In the genomic region with DNA sequence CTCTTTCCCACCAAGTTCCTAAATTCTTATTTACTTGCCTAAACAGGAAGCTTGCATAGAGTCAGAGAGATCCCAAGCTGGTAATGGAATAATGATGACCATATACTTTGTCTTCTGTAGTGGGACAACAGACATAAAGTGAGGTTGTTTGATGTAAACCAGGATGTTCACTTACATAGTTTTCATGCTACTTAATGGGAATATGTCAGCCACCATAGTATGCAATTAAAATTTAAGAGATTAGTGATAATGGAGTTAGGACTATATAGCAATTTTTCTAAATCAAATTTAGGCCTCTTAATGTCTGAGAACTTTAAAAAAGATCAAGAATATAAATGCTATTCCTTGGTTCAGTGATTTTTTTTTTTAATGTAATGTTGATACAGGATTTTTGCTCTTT, we compare ENCODE assay signal across 24 cellular contexts.
DNase-seq lines count a peak whose midpoint lies in the region; ATAC-seq and TF ChIP-seq lines count a peak whose summit lies in the region.
"Had no signal": no experiment of that assay in that cellular context is flagged by ENCODE, and none has a peak within 500 bp of the region (broad histone marks: within the 10 kb centered on the region; RNA-seq: fewer than 3 reads in every experiment).

No MANE protein-coding gene starts in this region.

- H3K9me2 ChIP-seq in GM23338 (ENCODE audit: insufficient read depth), result no peaks in the 10 kb centered on the region

- H3K9me3 ChIP-seq in mesenchymal stem cell (ENCODE audit: control insufficient read depth, low read length), result no peaks in the 10 kb centered on the region
- H3K9me3 ChIP-seq: A549 had no signal

- H3K27ac Mint-ChIP-seq in GM23338, result 0 out of 2 replicates have a peak overlapping the region, but pooled peaks have one; percentile 72
- peak overlapping the region; percentile 25 for H3K27ac Mint-ChIP-seq in type B pancreatic cell
- H3K27ac Mint-ChIP-seq: CD14-positive monocyte; CD4-positive, alpha-beta T cell; CD8-positive, alpha-beta memory T cell had no signal

- H3K9me3 Mint-ChIP-seq in GM23338, result peaks cover 6% of the 10 kb centered on the region
- no peaks in the 10 kb centered on the region for H3K9me3 Mint-ChIP-seq in type B pancreatic cell
- H3K9me3 Mint-ChIP-seq: CD4-positive, alpha-beta T cell had no signal

- no peak overlapping the region for H4K91ac ChIP-seq in mesenchymal stem cell (ENCODE audit: low read length)

- DNase-seq in GM23338 (ENCODE audit: low spot score), result no peak
- DNase-seq in SK-N-DZ (ENCODE audit: low spot score), result peak; percentile 38
- peak; percentile 23 for DNase-seq in mesenchymal stem cell
- DNase-seq in type B pancreatic cell (ENCODE audit: extremely low spot score, unreplicated experiment), result no peak
- no peak for DNase-seq in activated naive CD4-positive, alpha-beta T cell treated with Interleukin-2 at 50 U/mL for 16 hours
- DNase-seq in stimulated activated naive CD4-positive, alpha-beta T cell treated with Interleukin-2 at 50 U/mL for 16 hours (lab: John Stamatoyannopoulos, UW), result no peak
- DNase-seq: 8988T; ACHN; AML-193; CD4-positive, alpha-beta T cell; CD8-positive, alpha-beta memory T cell; DMS 273 treated with DMSO at 0.1 percent for 48 hours; DMS79; EL; GDM1; GM23248; H9 had no signal

- H3K36me3 Mint-ChIP-seq in GM23338 (ENCODE audit: low read depth) (peaks cover 14% of the 10 kb centered on the region), type B pancreatic cell (peaks cover 3% of the 10 kb centered on the region)
- H3K36me3 Mint-ChIP-seq: CD14-positive monocyte had no signal

- H2BK5ac ChIP-seq in mesenchymal stem cell (ENCODE audit: low read depth, low read length, poor library complexity, severe bottlenecking), result no peak overlapping the region

- no peak overlapping the region for H2BK120ac ChIP-seq in mesenchymal stem cell (ENCODE audit: low read depth, low read length)

- no peak overlapping the region for H3K4me2 ChIP-seq in GM23338
- H3K4me2 ChIP-seq in mesenchymal stem cell (ENCODE audit: low read length, poor library complexity, severe bottlenecking), result no peak overlapping the region
- H3K4me2 ChIP-seq: A549; BLaER1 treated with 17β-estradiol and CSF1 and Interleukin-3, amounts not matched to agents 10 nM and 100 nM had no signal

- no peak overlapping the region for H3K4me3 ChIP-seq in GM23338
- H3K4me3 ChIP-seq in mesenchymal stem cell (ENCODE audit: insufficient read depth in 1 of 2, low read depth in 1 of 2, low read length in 2 of 2), result no peak overlapping the region
- H3K4me3 ChIP-seq: A549; BLaER1 treated with 17β-estradiol and CSF1 and Interleukin-3, amounts not matched to agents 10 nM and 100 nM; GM12878; GM23248 had no signal

- no peak overlapping the region for H2AK5ac ChIP-seq in mesenchymal stem cell (ENCODE audit: low read length, severe bottlenecking)

- H2AFZ ChIP-seq in GM23338, result no peak overlapping the region
- H2AFZ ChIP-seq in mesenchymal stem cell (ENCODE audit: low read depth, low read length), result no peak overlapping the region
- H2AFZ ChIP-seq: GM23248 had no signal

- H3K4me1 ChIP-seq in GM23338 (ENCODE audit: insufficient read depth), result no peaks in the 10 kb centered on the region
- no peaks in the 10 kb centered on the region for H3K4me1 ChIP-seq in mesenchymal stem cell (ENCODE audit: control insufficient read depth, insufficient read depth, low read depth, low read length)
- H3K4me1 ChIP-seq: A549; BLaER1 treated with 17β-estradiol and CSF1 and Interleukin-3, amounts not matched to agents 10 nM and 100 nM had no signal

- no peaks in the 10 kb centered on the region for H3K27me3 ChIP-seq in GM23338 (ENCODE audit: insufficient read depth)
- no peaks in the 10 kb centered on the region for H3K27me3 ChIP-seq in mesenchymal stem cell (ENCODE audit: control insufficient read depth in 1 of 2, insufficient read depth in 1 of 2, low read length in 2 of 2)
- H3K27me3 ChIP-seq: BE2C; BLaER1 treated with 17β-estradiol and CSF1 and Interleukin-3, amounts not matched to agents 10 nM and 100 nM had no signal

- no peak overlapping the region for H2BK12ac ChIP-seq in mesenchymal stem cell (ENCODE audit: low read length in 2 of 2)

- H4K20me1 ChIP-seq in GM23338 (replicated peaks; ENCODE audit: insufficient read depth), result no peaks in the 10 kb centered on the region
- H4K20me1 ChIP-seq: BLaER1 treated with 17β-estradiol and CSF1 and Interleukin-3, amounts not matched to agents 10 nM and 100 nM had no signal

- H3K4me1 Mint-ChIP-seq in GM23338 (peaks cover 3% of the 10 kb centered on the region; the same call in 1 of the 3 replicates), type B pancreatic cell (ENCODE audit: unreplicated experiment) (peaks cover 9% of the 10 kb centered on the region)
- H3K4me1 Mint-ChIP-seq: CD14-positive monocyte; CD8-positive, alpha-beta memory T cell; H9 had no signal

- H3K14ac ChIP-seq in mesenchymal stem cell (ENCODE audit: low read length in 2 of 2), result no peak overlapping the region

- H3K27me3 Mint-ChIP-seq in GM23338 (ENCODE audit: insufficient read depth, low read depth, poor library complexity), result peaks cover 2% of the 10 kb centered on the region
- no peaks in the 10 kb centered on the region for H3K27me3 Mint-ChIP-seq in type B pancreatic cell
- H3K27me3 Mint-ChIP-seq: CD4-positive, alpha-beta T cell; CD8-positive, alpha-beta memory T cell had no signal

- H4K8ac ChIP-seq in mesenchymal stem cell (ENCODE audit: low read length), result no peak overlapping the region

- H3K79me1 ChIP-seq in mesenchymal stem cell (replicated peaks; ENCODE audit: low read length, poor library complexity, severe bottlenecking), result peaks cover 2% of the 10 kb centered on the region

- no peaks in the 10 kb centered on the region for H3K79me2 ChIP-seq in GM23338 (replicated peaks; ENCODE audit: insufficient read depth)

- H3K36me3 ChIP-seq in GM23338 (ENCODE audit: insufficient read depth) (no peaks in the 10 kb centered on the region), mesenchymal stem cell (ENCODE audit: control insufficient read depth in 1 of 2, insufficient read depth in 2 of 2, low read depth in 1 of 2, low read length in 2 of 2) (peaks cover 0 to 6% of the 10 kb centered on the region in 2 experiments)
- H3K36me3 ChIP-seq: BE2C; BLaER1 treated with 17β-estradiol and CSF1 and Interleukin-3, amounts not matched to agents 10 nM and 100 nM had no signal

- no peak overlapping the region for H3K9ac ChIP-seq in mesenchymal stem cell (ENCODE audit: low read length)
- H3K9ac ChIP-seq: BLaER1 treated with 17β-estradiol and CSF1 and Interleukin-3, amounts not matched to agents 10 nM and 100 nM; GM23248 had no signal

- H3F3A ChIP-seq in GM23338 (replicated peaks; ENCODE audit: low read depth), result no peaks in the 10 kb centered on the region

- H3K4ac ChIP-seq in mesenchymal stem cell (ENCODE audit: low read depth in 1 of 2, low read length in 2 of 2), result no peak overlapping the region

- no peak overlapping the region for H3K4me3 Mint-ChIP-seq in GM23338
- H3K4me3 Mint-ChIP-seq in type B pancreatic cell, result no peak overlapping the region
- H3K4me3 Mint-ChIP-seq: CD14-positive monocyte; CD4-positive, alpha-beta T cell; CD8-positive, alpha-beta memory T cell; H9 had no signal

- no peak overlapping the region for H3K23ac ChIP-seq in mesenchymal stem cell (ENCODE audit: low read length in 2 of 2)

- no peak overlapping the region for H2BK15ac ChIP-seq in mesenchymal stem cell (ENCODE audit: low read depth, poor library complexity, severe bottlenecking)

- no peak for ATAC-seq in GM23338
- no peak for ATAC-seq in HG02970 (IDR thresholded peaks at IDR 0.05; ENCODE audit: low FRiP score, unreplicated experiment)
- ATAC-seq: A549, GM12878, HCT116 had no signal

- H3K18ac ChIP-seq in mesenchymal stem cell (ENCODE audit: low read depth in 1 of 2, low read length in 2 of 2), result no peak overlapping the region

- TF ChIP-seq CTCF in GM23338 (conservative IDR thresholded peaks at IDR 0.05; ENCODE audit: low read depth in 2 of 2), result no peak
- no peak for TF ChIP-seq CTCF in type B pancreatic cell (conservative IDR thresholded peaks at IDR 0.05)

- H3K27ac ChIP-seq in GM23338 (ENCODE audit: low read depth), result no peak overlapping the region
- H3K27ac ChIP-seq in mesenchymal stem cell (ENCODE audit: low read length, poor library complexity, severe bottlenecking), result no peak overlapping the region
- H3K27ac ChIP-seq: A549; BLaER1 treated with 17β-estradiol and CSF1 and Interleukin-3, amounts not matched to agents 10 nM and 100 nM; GM23248 had no signal

TF ChIP-seq in GM23338, 12 proteins besides CTCF, POLR2A, EP300 and RAD21:
- TF ChIP-seq, protein P1, sequence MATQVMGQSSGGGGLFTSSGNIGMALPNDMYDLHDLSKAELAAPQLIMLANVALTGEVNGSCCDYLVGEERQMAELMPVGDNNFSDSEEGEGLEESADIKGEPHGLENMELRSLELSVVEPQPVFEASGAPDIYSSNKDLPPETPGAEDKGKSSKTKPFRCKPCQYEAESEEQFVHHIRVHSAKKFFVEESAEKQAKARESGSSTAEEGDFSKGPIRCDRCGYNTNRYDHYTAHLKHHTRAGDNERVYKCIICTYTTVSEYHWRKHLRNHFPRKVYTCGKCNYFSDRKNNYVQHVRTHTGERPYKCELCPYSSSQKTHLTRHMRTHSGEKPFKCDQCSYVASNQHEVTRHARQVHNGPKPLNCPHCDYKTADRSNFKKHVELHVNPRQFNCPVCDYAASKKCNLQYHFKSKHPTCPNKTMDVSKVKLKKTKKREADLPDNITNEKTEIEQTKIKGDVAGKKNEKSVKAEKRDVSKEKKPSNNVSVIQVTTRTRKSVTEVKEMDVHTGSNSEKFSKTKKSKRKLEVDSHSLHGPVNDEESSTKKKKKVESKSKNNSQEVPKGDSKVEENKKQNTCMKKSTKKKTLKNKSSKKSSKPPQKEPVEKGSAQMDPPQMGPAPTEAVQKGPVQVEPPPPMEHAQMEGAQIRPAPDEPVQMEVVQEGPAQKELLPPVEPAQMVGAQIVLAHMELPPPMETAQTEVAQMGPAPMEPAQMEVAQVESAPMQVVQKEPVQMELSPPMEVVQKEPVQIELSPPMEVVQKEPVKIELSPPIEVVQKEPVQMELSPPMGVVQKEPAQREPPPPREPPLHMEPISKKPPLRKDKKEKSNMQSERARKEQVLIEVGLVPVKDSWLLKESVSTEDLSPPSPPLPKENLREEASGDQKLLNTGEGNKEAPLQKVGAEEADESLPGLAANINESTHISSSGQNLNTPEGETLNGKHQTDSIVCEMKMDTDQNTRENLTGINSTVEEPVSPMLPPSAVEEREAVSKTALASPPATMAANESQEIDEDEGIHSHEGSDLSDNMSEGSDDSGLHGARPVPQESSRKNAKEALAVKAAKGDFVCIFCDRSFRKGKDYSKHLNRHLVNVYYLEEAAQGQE (IDR thresholded peaks at IDR 0.05; ENCODE audit: unreplicated experiment), result no peak
- TF ChIP-seq NANOG (IDR thresholded peaks at IDR 0.05; ENCODE audit: borderline replicate concordance), result no peak
- TF ChIP-seq JUNB (IDR thresholded peaks at IDR 0.05; ENCODE audit: unreplicated experiment), result no peak
- TF ChIP-seq ZNF114 (CRISPR knock-in tag; IDR thresholded peaks at IDR 0.05), result no peak
- no peak for TF ChIP-seq ZNF331 (CRISPR knock-in tag; IDR thresholded peaks at IDR 0.05; ENCODE audit: low read depth)
- no peak for TF ChIP-seq POLR2AphosphoS5 (IDR thresholded peaks at IDR 0.05; ENCODE audit: low read depth)

Comparison
In these comparisons a context has a peak if more than half of its experiments do, and no peak if none do; other contexts are left out.
1. DNase-seq: peak in SK-N-DZ (single experiment) and mesenchymal stem cell (single experiment); none in GM23338 (single experiment), type B pancreatic cell (single experiment), activated naive CD4-positive, alpha-beta T cell treated with Interleukin-2 at 50 U/mL for 16 hours (single experiment) and stimulated activated naive CD4-positive, alpha-beta T cell treated with Interleukin-2 at 50 U/mL for 16 hours (single experiment).